ENCODE assay signal across 18 cellular contexts in genomic region chr10:34397324-34397723, GRCh38.
DNase-seq lines count a peak whose midpoint lies in the region; ATAC-seq and TF ChIP-seq lines count a peak whose summit lies in the region.
"Had no signal": no experiment of that assay in that cellular context is flagged by ENCODE, and none has a peak within 500 bp of the region (broad histone marks: within the 10 kb centered on the region; RNA-seq: fewer than 3 reads in every experiment).

No MANE protein-coding gene starts in this region.

- H3K4me1 Mint-ChIP-seq in CD14-positive monocyte = peaks cover 33% of the 10 kb centered on the region
- peaks cover 11% of the 10 kb centered on the region for H3K4me1 Mint-ChIP-seq in osteocyte (ENCODE audit: unreplicated experiment)
- no peaks in the 10 kb centered on the region for H3K4me1 Mint-ChIP-seq in CD8-positive, alpha-beta memory T cell
- no peaks in the 10 kb centered on the region for H3K4me1 Mint-ChIP-seq in endothelial cell (ENCODE audit: unreplicated experiment)
- H3K4me1 Mint-ChIP-seq: activated CD4-positive, alpha-beta T cell treated with anti-CD3 and anti-CD28 coated beads, Interleukin-2, amount 10 ng/mL, durations not matched to agents 7 days and 5 days; naive B cell had no signal

- H3K4me3 ChIP-seq in SK-N-SH (ENCODE audit: low read depth in 2 of 2, low read length in 1 of 2) = no peak overlapping the region
- no peak overlapping the region for H3K4me3 ChIP-seq in fibroblast of lung (replicated peaks in 1 of 4; ENCODE audit: control extremely low read depth in 1 of 4, insufficient read depth in 1 of 4, low read depth in 3 of 4, low read length in 4 of 4)
- H3K4me3 ChIP-seq in CD8-positive, alpha-beta memory T cell (ENCODE audit: low read length) = no peak overlapping the region
- H3K4me3 ChIP-seq: transverse colon had no signal

- 23% methylated on average over 1 of the region's 1 CpG for WGBS in SK-N-SH (ENCODE audit: low lambda C conversion rate)

- peak overlapping the region; percentile 23; the same call in 1 of the 2 replicates for H3K9ac ChIP-seq in SK-N-SH
- H3K9ac ChIP-seq in fibroblast of lung (ENCODE audit: insufficient read depth, low read length) = no peak overlapping the region

- TF ChIP-seq CTCF in CD14-positive monocyte (IDR thresholded peaks at IDR 0.05) (no peak), SK-N-SH (IDR thresholded peaks at IDR 0.05) (no peak), fibroblast of lung (conservative IDR thresholded peaks at IDR 0.05 in 1 of 2, IDR thresholded peaks at IDR 0.05 in 1 of 2; ENCODE audit: low read depth in 1 of 2, low read length in 2 of 2) (no peak), osteocyte (IDR thresholded peaks at IDR 0.05) (no peak), endothelial cell (IDR thresholded peaks at IDR 0.05; ENCODE audit: unreplicated experiment) (no peak)

- no peak for TF ChIP-seq RAD21 in SK-N-SH (IDR thresholded peaks at IDR 0.05; ENCODE audit: low read length)

- ATAC-seq in GM18519 (IDR thresholded peaks at IDR 0.05; ENCODE audit: low FRiP score, unreplicated experiment) (no peak), HG03521 (IDR thresholded peaks at IDR 0.05; ENCODE audit: unreplicated experiment) (no peak)
- ATAC-seq: CD8-positive, alpha-beta T cell had no signal

- peak overlapping the region; percentile 8; the same call in 1 of the 2 replicates for H3K4me2 ChIP-seq in SK-N-SH
- no peak overlapping the region for H3K4me2 ChIP-seq in fibroblast of lung (ENCODE audit: extremely low read depth, insufficient read depth, low read length)

- H3K27me3 ChIP-seq in SK-N-SH (ENCODE audit: insufficient read depth) = no peaks in the 10 kb centered on the region
- no peaks in the 10 kb centered on the region for H3K27me3 ChIP-seq in fibroblast of lung (ENCODE audit: control insufficient read depth, insufficient read depth, low read length)
- no peaks in the 10 kb centered on the region for H3K27me3 ChIP-seq in CD8-positive, alpha-beta memory T cell (ENCODE audit: insufficient read depth, low read length, poor library complexity, severe bottlenecking)
- H3K27me3 ChIP-seq: transverse colon had no signal

- no peaks in the 10 kb centered on the region for H3K79me2 ChIP-seq in SK-N-SH (ENCODE audit: insufficient read depth)
- no peaks in the 10 kb centered on the region for H3K79me2 ChIP-seq in fibroblast of lung (ENCODE audit: control insufficient read depth, insufficient read depth, low read length)

- no peaks in the 10 kb centered on the region for H3K9me3 ChIP-seq in SK-N-SH
- H3K9me3 ChIP-seq in fibroblast of lung (ENCODE audit: control insufficient read depth, insufficient read depth, low read depth, low read length) = no peaks in the 10 kb centered on the region
- H3K9me3 ChIP-seq in CD8-positive, alpha-beta memory T cell (ENCODE audit: low read length) = no peaks in the 10 kb centered on the region
- H3K9me3 ChIP-seq: transverse colon had no signal

- H3K36me3 ChIP-seq in SK-N-SH (replicated peaks in 1 of 2; ENCODE audit: control insufficient read depth in 1 of 2, insufficient read depth in 2 of 2, low read length in 1 of 2) = peaks cover 0 to 16% of the 10 kb centered on the region in 2 experiments
- H3K36me3 ChIP-seq in fibroblast of lung (ENCODE audit: control insufficient read depth, insufficient read depth, low read length) = no peaks in the 10 kb centered on the region
- H3K36me3 ChIP-seq in CD8-positive, alpha-beta memory T cell (ENCODE audit: insufficient read depth, low read length) = no peaks in the 10 kb centered on the region
- H3K36me3 ChIP-seq: transverse colon had no signal

- intact Hi-C loops in CD14-positive monocyte (cut with micrococcal nuclease) = no loop called here

- H3K27me3 Mint-ChIP-seq in CD14-positive monocyte (ENCODE audit: low read depth in 3 of 3) = peaks cover 0 to 2% (median 1%) of the 10 kb centered on the region in 3 donors
- H3K27me3 Mint-ChIP-seq in osteocyte (ENCODE audit: unreplicated experiment) = no peaks in the 10 kb centered on the region
- H3K27me3 Mint-ChIP-seq in CD8-positive, alpha-beta memory T cell = no peaks in the 10 kb centered on the region
- H3K27me3 Mint-ChIP-seq in endothelial cell (ENCODE audit: unreplicated experiment) = no peaks in the 10 kb centered on the region
- H3K27me3 Mint-ChIP-seq: activated CD4-positive, alpha-beta T cell treated with anti-CD3 and anti-CD28 coated beads, Interleukin-2, amount 10 ng/mL, durations not matched to agents 7 days and 5 days; brain; naive B cell had no signal

- POLR2A ChIA-PET in SK-N-SH (lab: Yijun Ruan, JAX) = no interaction called here
- POLR2A ChIA-PET in CD8-positive, alpha-beta memory T cell (lab: Charles Lee) = no interaction called here

- H2AFZ ChIP-seq in SK-N-SH (ENCODE audit: low read depth) = no peak overlapping the region
- no peak overlapping the region for H2AFZ ChIP-seq in fibroblast of lung (ENCODE audit: low read length)

- H3K4me3 Mint-ChIP-seq in CD14-positive monocyte (peak overlapping the region in 1 of 2 donors; percentile 26), osteocyte (ENCODE audit: unreplicated experiment) (no peak overlapping the region), endothelial cell (ENCODE audit: unreplicated experiment) (no peak overlapping the region)
- no peak overlapping the region for H3K4me3 Mint-ChIP-seq in CD8-positive, alpha-beta memory T cell
- H3K4me3 Mint-ChIP-seq: activated CD4-positive, alpha-beta T cell treated with anti-CD3 and anti-CD28 coated beads, Interleukin-2, amount 10 ng/mL, durations not matched to agents 7 days and 5 days; CD8-positive, alpha-beta T cell; naive B cell had no signal

- H3K9me2 ChIP-seq in SK-N-SH = no peaks in the 10 kb centered on the region

- no peaks in the 10 kb centered on the region for H3K36me3 Mint-ChIP-seq in CD14-positive monocyte
- H3K36me3 Mint-ChIP-seq in osteocyte (ENCODE audit: unreplicated experiment) = peaks cover 10% of the 10 kb centered on the region
- H3K36me3 Mint-ChIP-seq in CD8-positive, alpha-beta memory T cell = no peaks in the 10 kb centered on the region
- peaks cover 4% of the 10 kb centered on the region for H3K36me3 Mint-ChIP-seq in endothelial cell (ENCODE audit: low read depth, unreplicated experiment)
- H3K36me3 Mint-ChIP-seq: CD8-positive, alpha-beta T cell; naive B cell had no signal

- peaks cover 13% of the 10 kb centered on the region for H3F3A ChIP-seq in SK-N-SH (replicated peaks; ENCODE audit: insufficient read depth)

- TF ChIP-seq EP300 in SK-N-SH (IDR thresholded peaks at IDR 0.05; ENCODE audit: borderline replicate concordance in 1 of 2, low read depth in 1 of 2, low read length in 1 of 2) = no peak

- H3K9me3 Mint-ChIP-seq in CD14-positive monocyte (peaks cover 0 to 1% (median 0%) of the 10 kb centered on the region in 7 donors), osteocyte (ENCODE audit: unreplicated experiment) (no peaks in the 10 kb centered on the region), endothelial cell (ENCODE audit: unreplicated experiment) (no peaks in the 10 kb centered on the region)
- H3K9me3 Mint-ChIP-seq in CD8-positive, alpha-beta memory T cell = peaks cover 0 to 5% (median 0%) of the 10 kb centered on the region in 5 donors
- H3K9me3 Mint-ChIP-seq: activated CD4-positive, alpha-beta T cell treated with anti-CD3 and anti-CD28 coated beads, Interleukin-2, amount 10 ng/mL, durations not matched to agents 7 days and 5 days; CD8-positive, alpha-beta T cell had no signal

- no peak for DNase-seq in CD14-positive monocyte (ENCODE audit: low spot score)
- no peak for DNase-seq in SK-N-SH
- DNase-seq in fibroblast of lung (ENCODE audit: low read depth in 2 of 2) = peak; percentile 67 to 75
- DNase-seq in osteocyte (ENCODE audit: extremely low spot score, unreplicated experiment) = no peak
- no peak for DNase-seq in CD8-positive, alpha-beta memory T cell
- no peak for DNase-seq in endothelial cell (ENCODE audit: low spot score)
- DNase-seq: activated CD4-positive, alpha-beta T cell treated with anti-CD3 and anti-CD28 coated beads, Interleukin-2, amount 10 ng/mL, durations not matched to agents 7 days and 5 days; activated T-cell treated with anti-CD3 and anti-CD28 coated beads, Interleukin-2, amount 50 U/mL, for 48 hours; CD8-positive, alpha-beta T cell; effector memory CD4-positive, alpha-beta T cell; head of caudate nucleus; naive B cell; NCI-H82; T1000; transverse colon had no signal

- peak overlapping the region in 6 of 7 donors; percentile 77 to 87 (median 85) for H3K27ac Mint-ChIP-seq in CD14-positive monocyte
- peak overlapping the region; percentile 59 for H3K27ac Mint-ChIP-seq in osteocyte (ENCODE audit: unreplicated experiment)
- H3K27ac Mint-ChIP-seq in CD8-positive, alpha-beta memory T cell = no peak overlapping the region
- no peak overlapping the region for H3K27ac Mint-ChIP-seq in endothelial cell (ENCODE audit: unreplicated experiment)
- H3K27ac Mint-ChIP-seq: activated CD4-positive, alpha-beta T cell treated with anti-CD3 and anti-CD28 coated beads, Interleukin-2, amount 10 ng/mL, durations not matched to agents 7 days and 5 days; CD8-positive, alpha-beta T cell; naive B cell had no signal

- H3K27ac ChIP-seq in SK-N-SH (ENCODE audit: low read depth in 2 of 2, low read length in 1 of 2) (peak overlapping the region; percentile 3 to 91; a peak in 2 of 4 replicates), fibroblast of lung (ENCODE audit: insufficient read depth, low read length) (no peak overlapping the region)
- H3K27ac ChIP-seq in CD8-positive, alpha-beta memory T cell (ENCODE audit: low read depth, low read length) = no peak overlapping the region
- H3K27ac ChIP-seq: transverse colon had no signal

- H3K4me1 ChIP-seq in SK-N-SH (ENCODE audit: control insufficient read depth in 1 of 2, insufficient read depth in 2 of 2, low read depth in 1 of 2, low read length in 1 of 2) (no peaks in the 10 kb centered on the region; a peak in 2 of 4 replicates), fibroblast of lung (ENCODE audit: control insufficient read depth, extremely low read depth, insufficient read depth, low read length) (no peaks in the 10 kb centered on the region)
- no peaks in the 10 kb centered on the region for H3K4me1 ChIP-seq in CD8-positive, alpha-beta memory T cell (ENCODE audit: insufficient read depth, low read length)
- H3K4me1 ChIP-seq: transverse colon had no signal

- H4K20me1 ChIP-seq in SK-N-SH (ENCODE audit: insufficient read depth) (no peaks in the 10 kb centered on the region), fibroblast of lung (ENCODE audit: control insufficient read depth, extremely low read depth, insufficient read depth, low read length) (no peaks in the 10 kb centered on the region)

- CTCF ChIA-PET in SK-N-SH (lab: Yijun Ruan, JAX) = interaction anchor here (0.9 kb wide), 1 partner anchor 76 kb away, joined by 3 read pairs; no protein-coding TSS in a partner anchor
- CTCF ChIA-PET in CD8-positive, alpha-beta memory T cell (lab: Charles Lee) = no interaction called here

TF ChIP-seq in SK-N-SH, 30 proteins besides CTCF, POLR2A, EP300 and RAD21:
- TF ChIP-seq CHD2 (IDR thresholded peaks at IDR 0.05; ENCODE audit: low read length, partially characterized antibody) = no peak

Comparison
In these comparisons a context has a peak if more than half of its experiments do, and no peak if none do; other contexts are left out.
1. DNase-seq: peak in fibroblast of lung (2 of 2); none in CD14-positive monocyte (single experiment), SK-N-SH (single experiment), osteocyte (single experiment), CD8-positive, alpha-beta memory T cell (0 of 5) and endothelial cell (single experiment).
2. H3K27ac Mint-ChIP-seq: peak in CD14-positive monocyte (6 of 7) and osteocyte (single experiment); none in CD8-positive, alpha-beta memory T cell (0 of 8) and endothelial cell (single experiment).
3. H3K27ac ChIP-seq: peak in SK-N-SH (2 of 2); none in fibroblast of lung (single experiment) and CD8-positive, alpha-beta memory T cell (single experiment).